In the genomic region with DNA sequence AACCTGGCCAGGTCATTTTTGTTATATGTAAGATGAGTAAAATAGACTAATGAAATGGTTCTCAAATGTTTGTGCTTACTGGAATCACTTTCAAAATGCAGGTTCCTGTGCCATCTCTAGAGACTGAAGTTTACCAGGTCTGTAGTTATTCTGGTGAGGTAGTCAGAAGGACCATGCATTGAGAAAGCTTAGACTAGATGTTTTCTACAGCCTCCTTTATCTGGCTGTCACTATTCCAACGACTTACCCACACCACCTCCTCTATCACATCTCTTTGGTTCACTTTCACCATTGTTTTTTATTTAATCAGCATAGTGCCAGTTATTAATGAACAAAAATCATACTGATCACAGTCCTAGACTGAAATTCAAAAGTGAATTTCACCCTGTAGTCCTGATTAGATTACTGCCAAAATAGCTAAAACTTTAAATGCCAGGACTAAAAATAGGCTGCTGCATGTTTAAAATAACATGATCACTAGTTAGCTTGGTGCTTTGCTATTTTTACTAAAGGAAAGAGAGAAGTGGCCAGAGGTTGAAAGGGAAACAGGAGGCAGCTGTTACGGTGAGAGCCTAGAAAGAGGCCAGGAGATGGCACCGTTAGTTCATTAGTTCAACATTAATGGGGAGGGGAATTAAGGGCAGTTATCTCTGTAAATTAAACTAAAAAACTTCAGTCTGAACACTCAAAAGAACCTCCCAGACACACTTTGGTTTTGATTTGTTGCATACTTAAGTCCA, we compare ENCODE assay signal across 2 cellular contexts.
TF ChIP-seq lines count a peak whose summit lies in the region.

No MANE protein-coding gene starts in this region.

TF ChIP-seq in HEK293, 187 proteins besides CTCF, POLR2A, EP300 and RAD21 (continued from another document):
- TF ChIP-seq, protein P1, sequence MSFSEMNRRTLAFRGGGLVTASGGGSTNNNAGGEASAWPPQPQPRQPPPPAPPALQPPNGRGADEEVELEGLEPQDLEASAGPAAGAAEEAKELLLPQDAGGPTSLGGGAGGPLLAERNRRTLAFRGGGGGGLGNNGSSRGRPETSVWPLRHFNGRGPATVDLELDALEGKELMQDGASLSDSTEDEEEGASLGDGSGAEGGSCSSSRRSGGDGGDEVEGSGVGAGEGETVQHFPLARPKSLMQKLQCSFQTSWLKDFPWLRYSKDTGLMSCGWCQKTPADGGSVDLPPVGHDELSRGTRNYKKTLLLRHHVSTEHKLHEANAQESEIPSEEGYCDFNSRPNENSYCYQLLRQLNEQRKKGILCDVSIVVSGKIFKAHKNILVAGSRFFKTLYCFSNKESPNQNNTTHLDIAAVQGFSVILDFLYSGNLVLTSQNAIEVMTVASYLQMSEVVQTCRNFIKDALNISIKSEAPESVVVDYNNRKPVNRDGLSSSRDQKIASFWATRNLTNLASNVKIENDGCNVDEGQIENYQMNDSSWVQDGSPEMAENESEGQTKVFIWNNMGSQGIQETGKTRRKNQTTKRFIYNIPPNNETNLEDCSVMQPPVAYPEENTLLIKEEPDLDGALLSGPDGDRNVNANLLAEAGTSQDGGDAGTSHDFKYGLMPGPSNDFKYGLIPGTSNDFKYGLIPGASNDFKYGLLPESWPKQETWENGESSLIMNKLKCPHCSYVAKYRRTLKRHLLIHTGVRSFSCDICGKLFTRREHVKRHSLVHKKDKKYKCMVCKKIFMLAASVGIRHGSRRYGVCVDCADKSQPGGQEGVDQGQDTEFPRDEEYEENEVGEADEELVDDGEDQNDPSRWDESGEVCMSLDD (tag by site-specific recombination; IDR thresholded peaks at IDR 0.05): no peak
- TF ChIP-seq ZNF654 (tag by site-specific recombination; IDR thresholded peaks at IDR 0.05; ENCODE audit: low read depth) (peak; percentile 33), ZNF292 (tag by site-specific recombination; IDR thresholded peaks at IDR 0.05; ENCODE audit: borderline replicate concordance, low read depth) (no peak)

TF ChIP-seq in SK-N-SH, 30 proteins besides CTCF, POLR2A, EP300 and RAD21 (continued from another document):
- TF ChIP-seq, protein P2, sequence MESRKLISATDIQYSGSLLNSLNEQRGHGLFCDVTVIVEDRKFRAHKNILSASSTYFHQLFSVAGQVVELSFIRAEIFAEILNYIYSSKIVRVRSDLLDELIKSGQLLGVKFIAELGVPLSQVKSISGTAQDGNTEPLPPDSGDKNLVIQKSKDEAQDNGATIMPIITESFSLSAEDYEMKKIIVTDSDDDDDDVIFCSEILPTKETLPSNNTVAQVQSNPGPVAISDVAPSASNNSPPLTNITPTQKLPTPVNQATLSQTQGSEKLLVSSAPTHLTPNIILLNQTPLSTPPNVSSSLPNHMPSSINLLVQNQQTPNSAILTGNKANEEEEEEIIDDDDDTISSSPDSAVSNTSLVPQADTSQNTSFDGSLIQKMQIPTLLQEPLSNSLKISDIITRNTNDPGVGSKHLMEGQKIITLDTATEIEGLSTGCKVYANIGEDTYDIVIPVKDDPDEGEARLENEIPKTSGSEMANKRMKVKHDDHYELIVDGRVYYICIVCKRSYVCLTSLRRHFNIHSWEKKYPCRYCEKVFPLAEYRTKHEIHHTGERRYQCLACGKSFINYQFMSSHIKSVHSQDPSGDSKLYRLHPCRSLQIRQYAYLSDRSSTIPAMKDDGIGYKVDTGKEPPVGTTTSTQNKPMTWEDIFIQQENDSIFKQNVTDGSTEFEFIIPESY (IDR thresholded peaks at IDR 0.05; ENCODE audit: borderline replicate concordance, low read depth): no peak
- TF ChIP-seq TAF1 (IDR thresholded peaks at IDR 0.05; ENCODE audit: borderline replicate concordance, low read depth, low read length): no peak
TF ChIP-seq in SK-N-SH: peak in this region for 1.
